In the genomic region with DNA sequence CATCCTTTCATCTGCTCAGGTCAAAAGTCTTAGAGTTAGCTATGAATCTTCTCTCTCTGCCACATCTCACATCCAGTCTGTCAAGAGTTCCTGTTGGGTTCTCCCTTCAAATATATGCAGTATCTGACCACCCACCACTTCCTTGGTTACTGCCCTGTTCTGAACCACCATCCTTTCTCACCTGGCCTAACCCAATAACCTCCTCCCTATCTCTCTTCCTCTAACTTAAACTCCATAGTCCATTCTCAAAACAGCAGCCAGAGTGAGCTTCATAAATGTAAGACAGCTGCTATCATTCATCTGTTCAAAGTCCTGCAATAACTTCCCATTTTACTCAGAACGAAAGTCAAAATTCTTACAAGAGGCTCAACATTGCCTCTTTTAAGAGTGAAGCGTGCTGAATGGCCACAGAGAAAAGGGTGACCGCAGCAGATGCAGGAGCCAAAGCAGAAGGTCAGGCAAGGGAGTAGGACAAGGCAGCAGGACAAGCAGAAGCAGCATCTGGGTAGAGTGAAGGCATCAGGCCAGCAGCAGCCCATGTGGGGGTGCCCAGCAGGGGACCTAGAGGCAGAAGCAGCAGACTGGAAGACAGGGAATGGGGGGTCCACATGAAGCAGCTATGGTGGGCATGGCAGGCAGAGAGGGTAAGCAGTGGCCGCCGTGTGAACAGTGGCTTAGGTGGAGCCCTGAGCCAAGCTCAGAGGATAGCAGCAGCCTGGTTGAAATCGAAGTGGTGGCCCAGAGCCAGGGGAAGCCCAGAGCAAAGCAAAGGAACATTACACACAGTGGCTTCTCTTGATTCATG, we compare ENCODE assay signal across 8 cellular contexts. TPM values are rescaled to one million over a fixed set of nuclear protein-coding genes. Genes with fewer than 3 reads are reported as not detected.
DNase-seq lines count a peak whose midpoint lies in the region; ATAC-seq lines count a peak whose summit lies in the region.

No MANE protein-coding gene starts in this region.

- ATAC-seq in Right ventricle myocardium superior (ENCODE audit: poor library complexity) (peak; percentile 73), HG03066 (IDR thresholded peaks at IDR 0.05; ENCODE audit: low read depth, unreplicated experiment) (peak; percentile 81)
- peak; percentile 83 for ATAC-seq in activated CD8-positive, alpha-beta T cell treated with anti-CD3 and anti-CD28 coated beads, Interleukin-2, amount 10 ng/mL, durations not matched to agents 7 days and 5 days
- ATAC-seq in stimulated activated memory B cell treated with anti-CD40 and anti-IgM and Interleukin-4, amounts not matched to agents 10 μg/mL and 1 μg/mL and 100 μg/mL, for 72 hours: peak; percentile 96

- H3K4me3 ChIP-seq in HAP-1: no peak overlapping the region

- H3K27me3 ChIP-seq in HAP-1 (ENCODE audit: low read depth): no peaks in the 10 kb centered on the region

- peaks cover 13% of the 10 kb centered on the region for H3K36me3 Mint-ChIP-seq in activated CD8-positive, alpha-beta T cell treated with anti-CD3 and anti-CD28 coated beads, Interleukin-2, amount 10 ng/mL, durations not matched to agents 7 days and 5 days (ENCODE audit: low read depth)
- H3K36me3 Mint-ChIP-seq in stimulated activated memory B cell treated with anti-CD40 and anti-IgM and Interleukin-4, amounts not matched to agents 10 μg/mL and 1 μg/mL and 100 μg/mL, for 72 hours: no peaks in the 10 kb centered on the region

- CTCF ChIA-PET in activated CD8-positive, alpha-beta T cell treated with anti-CD3 and anti-CD28 coated beads, Interleukin-2, amount 10 ng/mL, durations not matched to agents 7 days and 5 days (lab: Charles Lee): interaction anchor here (0.6 to 3.1 kb wide), 6 partner anchors 9 to 37 kb away, joined by 3 to 14 read pairs (median 4); no protein-coding TSS in a partner anchor

- H3K9me3 Mint-ChIP-seq in activated CD8-positive, alpha-beta T cell treated with anti-CD3 and anti-CD28 coated beads, Interleukin-2, amount 10 ng/mL, durations not matched to agents 7 days and 5 days (ENCODE audit: insufficient read depth): no peaks in the 10 kb centered on the region
- no peaks in the 10 kb centered on the region for H3K9me3 Mint-ChIP-seq in stimulated activated memory B cell treated with anti-CD40 and anti-IgM and Interleukin-4, amounts not matched to agents 10 μg/mL and 1 μg/mL and 100 μg/mL, for 72 hours

- no peak overlapping the region for H3K4me3 Mint-ChIP-seq in activated CD8-positive, alpha-beta T cell treated with anti-CD3 and anti-CD28 coated beads, Interleukin-2, amount 10 ng/mL, durations not matched to agents 7 days and 5 days
- H3K4me3 Mint-ChIP-seq in stimulated activated memory B cell treated with anti-CD40 and anti-IgM and Interleukin-4, amounts not matched to agents 10 μg/mL and 1 μg/mL and 100 μg/mL, for 72 hours: no peak overlapping the region

- H3K4me1 Mint-ChIP-seq in activated CD8-positive, alpha-beta T cell treated with anti-CD3 and anti-CD28 coated beads, Interleukin-2, amount 10 ng/mL, durations not matched to agents 7 days and 5 days (ENCODE audit: low read depth): peaks cover 14% of the 10 kb centered on the region
- H3K4me1 Mint-ChIP-seq in stimulated activated memory B cell treated with anti-CD40 and anti-IgM and Interleukin-4, amounts not matched to agents 10 μg/mL and 1 μg/mL and 100 μg/mL, for 72 hours: peaks cover 13% of the 10 kb centered on the region

- H3K9me3 ChIP-seq in HAP-1: no peaks in the 10 kb centered on the region

- H3K27me3 Mint-ChIP-seq in activated CD8-positive, alpha-beta T cell treated with anti-CD3 and anti-CD28 coated beads, Interleukin-2, amount 10 ng/mL, durations not matched to agents 7 days and 5 days (ENCODE audit: low read depth): no peaks in the 10 kb centered on the region
- H3K27me3 Mint-ChIP-seq in stimulated activated memory B cell treated with anti-CD40 and anti-IgM and Interleukin-4, amounts not matched to agents 10 μg/mL and 1 μg/mL and 100 μg/mL, for 72 hours: no peaks in the 10 kb centered on the region

- intact Hi-C loops in Right ventricle myocardium superior (cut with DNase I) (no loop called here), cardiac septum (cut with DNase I) (no loop called here)

- no peak overlapping the region for H3K27ac Mint-ChIP-seq in activated CD8-positive, alpha-beta T cell treated with anti-CD3 and anti-CD28 coated beads, Interleukin-2, amount 10 ng/mL, durations not matched to agents 7 days and 5 days
- H3K27ac Mint-ChIP-seq in stimulated activated memory B cell treated with anti-CD40 and anti-IgM and Interleukin-4, amounts not matched to agents 10 μg/mL and 1 μg/mL and 100 μg/mL, for 72 hours: no peak overlapping the region

- POLR2A ChIA-PET in activated CD8-positive, alpha-beta T cell treated with anti-CD3 and anti-CD28 coated beads, Interleukin-2, amount 10 ng/mL, durations not matched to agents 7 days and 5 days (lab: Charles Lee): interaction anchor here (0.6 to 2.6 kb wide), 9 partner anchors 15 to 69 kb away, joined by 3 to 15 read pairs (median 4); partner anchors contain the start of gene CDC42SE2

- peak; percentile 53 for DNase-seq in Right ventricle myocardium superior
- DNase-seq in cardiac septum (ENCODE audit: low spot score): no peak
- peak; percentile 60 for DNase-seq in activated CD8-positive, alpha-beta T cell treated with anti-CD3 and anti-CD28 coated beads, Interleukin-2, amount 10 ng/mL, durations not matched to agents 7 days and 5 days
- DNase-seq in NCI-H524 treated with DMSO at 0.1 percent for 48 hours (lab: John Stamatoyannopoulos, UW): no peak
- no peak for DNase-seq in foreskin melanocyte
- no peak for DNase-seq in HAP-1 (ENCODE audit: low spot score in 2 of 2)

- in situ Hi-C loops in HAP-1 (cut with MboI; ENCODE audit: low sequenced_read_pairs): no loop called here

- no peaks in the 10 kb centered on the region for H3K36me3 ChIP-seq in HAP-1 (replicated peaks)

- no peaks in the 10 kb centered on the region for H3K4me1 ChIP-seq in HAP-1

RNA-seq across cellular contexts. Expression of gene CDC42SE2, which starts 39.3 kb away (rescaled TPM):
- total RNA-seq in Right ventricle myocardium superior: 9.3 TPM
- 8.6 TPM for total RNA-seq in cardiac septum
- total RNA-seq in activated CD8-positive, alpha-beta T cell treated with anti-CD3 and anti-CD28 coated beads, Interleukin-2, amount 10 ng/mL, durations not matched to agents 7 days and 5 days: 100 to 1,000 TPM; 115 to 126 TPM

RNA-seq across cellular contexts. Expression of gene LYRM7, which starts 53.8 kb away (rescaled TPM):
- 29.7 TPM for total RNA-seq in Right ventricle myocardium superior
- 14.5 TPM for total RNA-seq in cardiac septum
- total RNA-seq in activated CD8-positive, alpha-beta T cell treated with anti-CD3 and anti-CD28 coated beads, Interleukin-2, amount 10 ng/mL, durations not matched to agents 7 days and 5 days: 10 to 100 TPM; 16.3 to 17.8 TPM

RNA-seq across cellular contexts. Expression of gene HINT1, which starts 59.5 kb away (rescaled TPM):
- 194 TPM for total RNA-seq in Right ventricle myocardium superior
- 102 TPM for total RNA-seq in cardiac septum
- 100 to 1,000 TPM; 232 to 246 TPM for total RNA-seq in activated CD8-positive, alpha-beta T cell treated with anti-CD3 and anti-CD28 coated beads, Interleukin-2, amount 10 ng/mL, durations not matched to agents 7 days and 5 days

Comparison
In these comparisons a context has a peak if more than half of its experiments do, and no peak if none do; other contexts are left out.
1. DNase-seq: peak in Right ventricle myocardium superior (single experiment) and activated CD8-positive, alpha-beta T cell treated with anti-CD3 and anti-CD28 coated beads, Interleukin-2, amount 10 ng/mL, durations not matched to agents 7 days and 5 days (single experiment); none in cardiac septum (single experiment), NCI-H524 treated with DMSO at 0.1 percent for 48 hours (single experiment), foreskin melanocyte (single experiment) and HAP-1 (0 of 2).
2. RNA of gene CDC42SE2, which starts 39.3 kb away (total RNA-seq): 115 to 126 TPM in activated CD8-positive, alpha-beta T cell treated with anti-CD3 and anti-CD28 coated beads, Interleukin-2, amount 10 ng/mL, durations not matched to agents 7 days and 5 days; 9.3 TPM in Right ventricle myocardium superior (single experiment) and 8.6 TPM in cardiac septum (single experiment); every median in the first group is over 10 times any median in the second.
3. Peak in every context shown above with its lines, with median percentiles within 50 percentile points of each other: ATAC-seq.